Comparison of ENCODE assay signal across 17 cellular contexts in the genomic region with DNA sequence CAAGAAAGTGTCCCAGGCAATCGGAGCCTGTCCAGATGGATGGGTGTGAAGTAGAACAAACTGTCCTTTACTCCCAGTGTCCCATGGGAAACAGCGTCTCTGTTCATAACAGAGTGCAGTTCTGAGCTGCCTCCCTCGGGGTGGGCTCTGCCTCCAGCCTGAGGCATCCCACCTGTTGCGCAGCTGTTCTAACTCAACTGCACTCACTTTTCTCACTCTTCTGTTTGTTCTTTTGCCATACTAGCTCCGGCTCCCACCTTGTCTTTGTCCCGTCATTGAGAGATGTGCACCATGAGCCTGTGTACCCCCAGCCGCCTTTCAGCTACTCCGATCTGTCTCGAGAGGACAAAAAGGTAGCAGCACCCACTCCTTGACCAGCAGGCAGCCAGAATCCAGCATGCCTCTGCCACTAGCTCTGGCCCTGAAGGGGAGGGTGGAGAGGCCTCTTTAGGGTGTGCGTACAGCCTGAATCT. TPM values are rescaled to one million over a fixed set of nuclear protein-coding genes. Genes with fewer than 3 reads are reported as not detected.
DNase-seq lines count a peak whose midpoint lies in the region; ATAC-seq, FAIRE-seq and TF ChIP-seq lines count a peak whose summit lies in the region.
"Had no signal": no experiment of that assay in that cellular context is flagged by ENCODE, and none has a peak within 500 bp of the region (broad histone marks: within the 10 kb centered on the region; RNA-seq: fewer than 3 reads in every experiment).

No MANE protein-coding gene starts in this region.

- DNase-seq in RWPE1 (ENCODE audit: low spot score): no peak
- DNase-seq in transverse colon: peak; percentile 45
- DNase-seq in pancreas: no peak
- DNase-seq in T1000 (lab: John Stamatoyannopoulos, UW): no peak
- DNase-seq in NCI-H2196 (lab: John Stamatoyannopoulos, UW; ENCODE audit: unreplicated experiment): no peak
- DNase-seq: activated CD8-positive, alpha-beta memory T cell treated with anti-CD3 and anti-CD28 coated beads, Interleukin-2, amount 10 ng/mL, durations not matched to agents 7 days and 5 days; activated naive CD4-positive, alpha-beta T cell treated with anti-CD3 and anti-CD28 coated beads, Interleukin-2, amount 50 U/mL, for 16 hours; CD4-positive, alpha-beta memory T cell; Karpas-422; NCI-H1694; NCI-H774; stimulated activated CD4-positive, alpha-beta T cell treated with anti-CD3 and anti-CD28 coated beads, Interleukin-2, amount 100 ng/mL, for 48 hours; stimulated activated naive CD4-positive, alpha-beta T cell treated with Interleukin-2 at 50 U/mL for 16 hours had no signal

- H3K27me3 Mint-ChIP-seq in nephron (ENCODE audit: low read depth): no peaks in the 10 kb centered on the region
- H3K27me3 Mint-ChIP-seq: activated CD8-positive, alpha-beta memory T cell treated with anti-CD3 and anti-CD28 coated beads, Interleukin-2, amount 10 ng/mL, durations not matched to agents 7 days and 5 days; CD4-positive, alpha-beta memory T cell had no signal

- peaks cover 41 to 100% (median 62%) of the 10 kb centered on the region in 3 donors for H3K4me1 ChIP-seq in gastroesophageal sphincter
- peaks cover 52 to 90% (median 68%) of the 10 kb centered on the region in 4 donors for H3K4me1 ChIP-seq in transverse colon
- H3K4me1 ChIP-seq in pancreas: peaks cover 0 to 25% (median 6%) of the 10 kb centered on the region in 3 donors

- H3K27me3 ChIP-seq in gastroesophageal sphincter: no peaks in the 10 kb centered on the region
- H3K27me3 ChIP-seq in transverse colon: no peaks in the 10 kb centered on the region
- H3K27me3 ChIP-seq in pancreas: no peaks in the 10 kb centered on the region

- H3K9me3 Mint-ChIP-seq in nephron: no peaks in the 10 kb centered on the region
- H3K9me3 Mint-ChIP-seq: CD4-positive, alpha-beta memory T cell had no signal

- no peak for FAIRE-seq in pancreas (lab: Jason Lieb, UNC)
- FAIRE-seq: islet of Langerhans had no signal

- peak overlapping the region; percentile 70 to 84 (median 83) for H3K4me3 Mint-ChIP-seq in nephron
- H3K4me3 Mint-ChIP-seq: activated CD8-positive, alpha-beta memory T cell treated with anti-CD3 and anti-CD28 coated beads, Interleukin-2, amount 10 ng/mL, durations not matched to agents 7 days and 5 days; CD4-positive, alpha-beta memory T cell had no signal

- no peak for TF ChIP-seq EP300 in gastroesophageal sphincter (IDR thresholded peaks at IDR 0.05)
- peak; percentile 38 for TF ChIP-seq EP300 in transverse colon (IDR thresholded peaks at IDR 0.05; ENCODE audit: low read depth)

- WGBS in gastroesophageal sphincter (ENCODE audit: low coverage in 1 of 2), 2 donors: 20 to 57% methylated on average over 1 to 8 of the region's 10 CpGs
- 61 to 70% methylated on average over 5 to 10 of the region's 10 CpGs for WGBS in transverse colon (ENCODE audit: low coverage in 1 of 2), 2 donors
- WGBS in pancreas, 2 donors: 88 to 93% methylated on average over 10 of the region's 10 CpGs

- H3K9me3 ChIP-seq in gastroesophageal sphincter: no peaks in the 10 kb centered on the region
- no peaks in the 10 kb centered on the region for H3K9me3 ChIP-seq in transverse colon
- H3K9me3 ChIP-seq in pancreas: no peaks in the 10 kb centered on the region

- H3K36me3 Mint-ChIP-seq in nephron (ENCODE audit: low read depth): peaks cover 51% of the 10 kb centered on the region

- POLR2A ChIA-PET in RWPE1 (lab: Yijun Ruan, JAX; ENCODE audit: low non-redundant PET): no interaction called here

- TF ChIP-seq POLR2A in gastroesophageal sphincter (IDR thresholded peaks at IDR 0.05): no peak
- TF ChIP-seq POLR2A in transverse colon (IDR thresholded peaks at IDR 0.05): no peak

- H3K4me1 Mint-ChIP-seq in nephron: peaks cover 87% of the 10 kb centered on the region

- intact Hi-C loops in transverse colon (cut with DNase I; ENCODE audit: low total_unique reads) (no loop called here), pancreas (cut with DNase I) (no loop called here)

- H3K4me3 ChIP-seq in gastroesophageal sphincter (peak overlapping the region in 1 of 2 donors; percentile 32), transverse colon (no peak overlapping the region), pancreas (no peak overlapping the region)

- TF ChIP-seq CTCF in RWPE1 (conservative IDR thresholded peaks at IDR 0.05; ENCODE audit: low read depth) (no peak), gastroesophageal sphincter (IDR thresholded peaks at IDR 0.05) (no peak), nephron (IDR thresholded peaks at IDR 0.05; ENCODE audit: unreplicated experiment in 3 of 3) (no peak), transverse colon (IDR thresholded peaks at IDR 0.05) (no peak), pancreas (IDR thresholded peaks at IDR 0.05) (no peak)

- CTCF ChIA-PET in RWPE1 (lab: Yijun Ruan, JAX): interaction anchor here (0.7 to 1.3 kb wide), 2 partner anchors 13 to 21 kb away, joined by 3 read pairs; a partner anchor contains a TSS

- peak; percentile 46 for ATAC-seq in gastroesophageal sphincter
- no peak for ATAC-seq in pancreas
- ATAC-seq in GM21576 (IDR thresholded peaks at IDR 0.05; ENCODE audit: unreplicated experiment): no peak
- ATAC-seq: activated CD8-positive, alpha-beta memory T cell treated with anti-CD3 and anti-CD28 coated beads, Interleukin-2, amount 10 ng/mL, durations not matched to agents 7 days and 5 days had no signal

- in situ Hi-C loops in transverse colon (cut with MboI; ENCODE audit: low pct_ligation_motif_present in 1 of 4, low pct_unique_long_range_greater_than_20kb in 1 of 4, low sequenced_read_pairs in 3 of 4): no loop called here

- H3K36me3 ChIP-seq in gastroesophageal sphincter (peaks cover 0 to 19% of the 10 kb centered on the region in 2 donors), transverse colon (no peaks in the 10 kb centered on the region), pancreas (peaks cover 0 to 12% (median 0%) of the 10 kb centered on the region in 3 donors)

- peak overlapping the region; percentile 51 for H3K27ac ChIP-seq in RWPE1
- peak overlapping the region; percentile 91 to 99 (median 96) for H3K27ac ChIP-seq in gastroesophageal sphincter
- H3K27ac ChIP-seq in transverse colon: peak overlapping the region; percentile 86 to 90 (median 90)
- no peak overlapping the region for H3K27ac ChIP-seq in pancreas

- H3K27ac Mint-ChIP-seq in nephron: peak overlapping the region; percentile 98 to 99 (median 99)
- H3K27ac Mint-ChIP-seq: activated CD8-positive, alpha-beta memory T cell treated with anti-CD3 and anti-CD28 coated beads, Interleukin-2, amount 10 ng/mL, durations not matched to agents 7 days and 5 days had no signal

RNA-seq across cellular contexts. Expression of a gene that starts 20.7 kb away (rescaled TPM):
- total RNA-seq in gastroesophageal sphincter (10 to 100 TPM; 26.3 to 63.4 (median 42.8) TPM), transverse colon (10 to 100 TPM in 3 of 4 donors, 1 to 10 TPM in 1; 9.1 to 22.7 (median 14.5) TPM), pancreas (1 to 10 TPM; 2.4 to 7.9 (median 2.7) TPM)
- 1 to 10 TPM; 4.8 to 6.8 TPM for polyA plus RNA-seq in pancreas
- polyA plus RNA-seq: CD4-positive, alpha-beta memory T cell had no signal

RNA-seq across cellular contexts. Expression of a gene that starts 32.2 kb away (rescaled TPM):
- 10 to 100 TPM in 2 of 4 donors, 1 to 10 TPM in 2; 7.7 to 18.5 (median 13.2) TPM for total RNA-seq in gastroesophageal sphincter
- 10 to 100 TPM in 1 of 4 donors, 1 to 10 TPM in 3; 3.0 to 17.5 (median 6.2) TPM for total RNA-seq in transverse colon
- total RNA-seq in pancreas: 1 to 10 TPM; 3.1 to 6.4 (median 4.6) TPM
- 1 to 10 TPM; 6.8 to 7.5 TPM for polyA plus RNA-seq in pancreas

RNA-seq across cellular contexts. Expression of a gene that starts 39.7 kb away (rescaled TPM):
- total RNA-seq in gastroesophageal sphincter (10 to 100 TPM; 42.5 to 72.7 (median 62.1) TPM), transverse colon (10 to 100 TPM; 29.1 to 50.9 (median 37.6) TPM), pancreas (10 to 100 TPM; 16.6 to 28.0 (median 21.5) TPM)
- polyA plus RNA-seq in pancreas: 10 to 100 TPM; 11.7 to 19.6 TPM

Comparison
In these comparisons a context has a peak if more than half of its experiments do, and no peak if none do; other contexts are left out.
1. H3K27ac ChIP-seq: peak in RWPE1 (single experiment), gastroesophageal sphincter (4 of 4) and transverse colon (4 of 4); none in pancreas (0 of 4).